37 cellular contexts compared by ENCODE assay signal in the genomic region with DNA sequence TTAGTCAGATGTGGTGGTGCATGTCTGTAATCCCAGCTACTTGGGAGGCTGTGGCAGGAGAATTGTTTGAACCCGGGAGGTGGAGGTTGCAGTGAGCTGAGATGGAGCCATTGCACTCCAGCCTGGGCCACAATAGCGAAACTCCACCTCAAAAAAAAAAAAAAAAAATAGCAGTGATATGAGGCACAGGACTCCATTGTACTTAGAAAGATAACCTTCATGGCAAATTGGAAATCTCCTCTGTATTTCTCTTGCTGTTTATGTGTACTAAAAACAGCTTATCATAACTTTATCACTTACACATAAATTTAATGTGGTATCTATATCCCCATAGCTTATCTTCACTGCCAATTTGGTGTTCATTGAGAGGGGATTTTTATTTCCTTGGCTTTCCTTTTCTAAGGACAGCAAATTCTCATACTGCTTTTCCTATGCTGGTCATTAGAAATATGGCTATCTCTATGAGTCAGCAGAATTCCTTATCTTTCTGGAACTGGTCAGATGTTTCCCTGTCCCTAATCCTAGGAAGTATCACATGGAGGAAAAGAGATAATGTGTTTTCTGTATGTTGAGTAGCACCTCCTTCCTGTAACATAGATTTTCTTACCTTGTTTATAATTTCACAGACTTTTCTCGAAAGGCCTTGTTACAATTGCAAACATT. TPM values are rescaled to one million over a fixed set of nuclear protein-coding genes. Genes with fewer than 3 reads are reported as not detected.
A peak's percentile ranks its signal among the peaks of the same experiment; 100 is the strongest.
DNase-seq lines count a peak whose midpoint lies in the region; ATAC-seq, FAIRE-seq and TF ChIP-seq lines count a peak whose summit lies in the region.
"Had no signal": no experiment of that assay in that cellular context is flagged by ENCODE, and none has a peak within 500 bp of the region (broad histone marks: within the 10 kb centered on the region; RNA-seq: fewer than 3 reads in every experiment).

No MANE protein-coding gene starts in this region.

- peak overlapping the region; percentile 30; the same call in 1 of the 2 replicates for H3K4me2 ChIP-seq in K562 (ENCODE audit: insufficient read depth, low read length)
- H3K4me2 ChIP-seq in osteoblast (ENCODE audit: insufficient read depth, low read length) = no peak overlapping the region
- H3K4me2 ChIP-seq: smooth muscle cell had no signal

- H3K9me3 Mint-ChIP-seq in chondrocyte (ENCODE audit: low read depth) = peaks cover 16% of the 10 kb centered on the region
- peaks cover 12% of the 10 kb centered on the region for H3K9me3 Mint-ChIP-seq in CD8-positive, alpha-beta T cell

- no peaks in the 10 kb centered on the region for H3K9me3 ChIP-seq in K562 (replicated peaks; ENCODE audit: control insufficient read depth, insufficient read depth, low read depth, low read length)
- H3K9me3 ChIP-seq in osteoblast (ENCODE audit: low read depth, low read length) = no peaks in the 10 kb centered on the region
- H3K9me3 ChIP-seq in CD8-positive, alpha-beta T cell (ENCODE audit: low read length) = no peaks in the 10 kb centered on the region
- H3K9me3 ChIP-seq: colonic mucosa, lower lobe of right lung, ovary, thoracic aorta, uterus had no signal

- no peak for TF ChIP-seq POLR2A in K562 (conservative IDR thresholded peaks at IDR 0.05)

- H3K4me3 Mint-ChIP-seq in chondrocyte (ENCODE audit: unreplicated experiment) = no peak overlapping the region
- no peak overlapping the region for H3K4me3 Mint-ChIP-seq in CD8-positive, alpha-beta T cell
- H3K4me3 Mint-ChIP-seq: activated CD4-positive, alpha-beta T cell treated with anti-CD3 and anti-CD28 coated beads, Interleukin-2, amount 10 ng/mL, durations not matched to agents 24 days and 14 days; activated naive CD8-positive, alpha-beta T cell; CD4-positive, CD25-positive, alpha-beta regulatory T cell; stimulated activated naive CD8-positive, alpha-beta T cell treated with anti-CD3 and anti-CD28 coated beads, Interleukin-15, amount 100 ng/mL, for 72 hours had no signal

- TF ChIP-seq CTCF in K562 (IDR thresholded peaks at IDR 0.05 in 2 of 3, conservative IDR thresholded peaks at IDR 0.05 in 1 of 3; ENCODE audit: insufficient read depth in 2 of 3, low read depth in 1 of 3, low read length in 3 of 3) = no peak
- TF ChIP-seq CTCF in osteoblast (IDR thresholded peaks at IDR 0.05; ENCODE audit: extremely low read depth, low read depth, low read length) = no peak
- no peak for TF ChIP-seq CTCF in chondrocyte (IDR thresholded peaks at IDR 0.05)
- no peak for TF ChIP-seq CTCF in CD8-positive, alpha-beta T cell (IDR thresholded peaks at IDR 0.05)

- H3K27ac ChIP-seq in K562 (ENCODE audit: extremely low read depth, low read depth, low read length) (peak overlapping the region; percentile 56), osteoblast (ENCODE audit: low read depth, low read length) (no peak overlapping the region)
- no peak overlapping the region for H3K27ac ChIP-seq in CD8-positive, alpha-beta T cell (ENCODE audit: low read depth, low read length)
- H3K27ac ChIP-seq: colonic mucosa, lower lobe of right lung, ovary, thoracic aorta, uterus had no signal

- no peaks in the 10 kb centered on the region for H3K27me3 Mint-ChIP-seq in chondrocyte (ENCODE audit: low read depth)
- H3K27me3 Mint-ChIP-seq in CD8-positive, alpha-beta T cell (ENCODE audit: low read depth) = no peaks in the 10 kb centered on the region

- DNase-seq in Right ventricle myocardium superior (no peak), Right ventricle myocardium inferior (ENCODE audit: missing footprints) (no peak), K562 (ENCODE audit: extremely low read depth in 1 of 4, low spot score in 3 of 4) (peak in 2 of 4 experiments; percentile 44 to 61), iris pigment epithelial cell (ENCODE audit: low read depth) (peak; percentile 20), osteoblast (ENCODE audit: insufficient read length, low spot score, missing footprints) (no peak), chondrocyte (ENCODE audit: low spot score) (no peak), SKM-1 treated with dmso at 0.1 percent for 144 hours (lab: John Stamatoyannopoulos, UW; ENCODE audit: unreplicated experiment) (no peak)
- no peak for DNase-seq in CD8-positive, alpha-beta T cell
- DNase-seq: activated CD4-positive, alpha-beta T cell treated with anti-CD3 and anti-CD28 coated beads, Interleukin-2, amount 10 ng/mL, durations not matched to agents 24 days and 14 days; activated effector memory CD4-positive, alpha-beta T cell treated with anti-CD3 and anti-CD28 coated beads, Interleukin-2, amount 50 U/mL, for 16 hours; AML-193; aorta; CD4-positive, CD25-positive, alpha-beta regulatory T cell; colonic mucosa; DMS 273 treated with DMSO at 0.1 percent for 48 hours; effector memory CD4-positive, alpha-beta T cell; foreskin melanocyte; KG1; lower lobe of right lung; MG63; NCI-H1105 treated with DMSO at 0.1 percent for 48 hours; NCI-H1930; NCI-H524 treated with DMSO at 0.1 percent for 48 hours; NK-92 treated with Interleukin-12 subunit alpha and Interleukin-12 subunit beta, amount 100 ng/mL, for 24 hours; ovary; PC-3; retina; stimulated activated CD4-positive, alpha-beta T cell treated with anti-CD3 and anti-CD28 coated beads, Interleukin-1b, Interleukin-23, amount 100 ng/mL, for 48 hours; stimulated activated naive CD8-positive, alpha-beta T cell treated with anti-CD3 and anti-CD28 coated beads, Interleukin-15, amount 100 ng/mL, for 72 hours; uterus had no signal

- H4K20me1 ChIP-seq in K562 (replicated peaks; ENCODE audit: control insufficient read depth, insufficient read depth, low read length) = no peaks in the 10 kb centered on the region
- peaks cover 2% of the 10 kb centered on the region for H4K20me1 ChIP-seq in osteoblast (ENCODE audit: insufficient read depth, low read length)

- 27% methylated on average over 2 of the region's 3 CpGs for WGBS in K562 (ENCODE audit: insufficient coverage, low coverage, missing lambda C conversion rate)

- no peaks in the 10 kb centered on the region for H3K36me3 ChIP-seq in K562 (ENCODE audit: control insufficient read depth, insufficient read depth, low read length)
- no peaks in the 10 kb centered on the region for H3K36me3 ChIP-seq in osteoblast (ENCODE audit: insufficient read depth, low read length)
- no peaks in the 10 kb centered on the region for H3K36me3 ChIP-seq in CD8-positive, alpha-beta T cell (ENCODE audit: insufficient read depth, low read length)
- H3K36me3 ChIP-seq: colonic mucosa, lower lobe of right lung, MG63, ovary, thoracic aorta, uterus had no signal

- CTCF ChIA-PET in K562 (lab: Yijun Ruan, JAX; ENCODE audit: low intra/inter-chr PET ratio) = no interaction called here
- CTCF ChIA-PET in CD8-positive, alpha-beta T cell (lab: Charles Lee) = interaction anchor here (1.0 kb wide), 1 partner anchor 11 kb away, joined by 3 read pairs; no protein-coding TSS in a partner anchor

- BruUV-seq in K562 (replicated peaks; lab: Mats Ljungman, UMichigan) = no TSS peak

- H3K9me1 ChIP-seq in K562 (ENCODE audit: control insufficient read depth, insufficient read depth, low read length) = no peaks in the 10 kb centered on the region

- H3K36me3 Mint-ChIP-seq in chondrocyte (ENCODE audit: low read depth) = peaks cover 7% of the 10 kb centered on the region
- no peaks in the 10 kb centered on the region for H3K36me3 Mint-ChIP-seq in CD8-positive, alpha-beta T cell
- H3K36me3 Mint-ChIP-seq: activated naive CD8-positive, alpha-beta T cell; CD4-positive, CD25-positive, alpha-beta regulatory T cell had no signal

- H2AFZ ChIP-seq in K562 (ENCODE audit: low read depth, low read length) (peak overlapping the region; percentile 65), osteoblast (ENCODE audit: low read length) (peak overlapping the region; percentile 3)

- TF ChIP-seq EP300 in K562 (IDR thresholded peaks at IDR 0.05; ENCODE audit: low read length) = peak; percentile 91

- no peaks in the 10 kb centered on the region for H3K79me2 ChIP-seq in K562 (ENCODE audit: control insufficient read depth, insufficient read depth, low read length)
- no peaks in the 10 kb centered on the region for H3K79me2 ChIP-seq in osteoblast (ENCODE audit: insufficient read depth, low read length)

- intact Hi-C loops in Right ventricle myocardium superior (cut with DNase I) (no loop called here), Right ventricle myocardium inferior (cut with DNase I) (no loop called here), K562 (cut with micrococcal nuclease) (no loop called here)
- intact Hi-C loops in CD8-positive, alpha-beta T cell (cut with DNase I, micrococcal nuclease) = no loop called here

- H3K27me3 ChIP-seq in K562 (ENCODE audit: control insufficient read depth in 2 of 2, insufficient read depth in 2 of 2, low read length in 2 of 2) (no peaks in the 10 kb centered on the region), osteoblast (ENCODE audit: insufficient read depth, low read length) (no peaks in the 10 kb centered on the region)
- H3K27me3 ChIP-seq in CD8-positive, alpha-beta T cell (ENCODE audit: insufficient read depth, low read length) = no peaks in the 10 kb centered on the region
- H3K27me3 ChIP-seq: colonic mucosa, MG63, ovary, uterus had no signal

- H3K4me3 ChIP-seq in K562 = no peak overlapping the region
- no peak overlapping the region for H3K4me3 ChIP-seq in osteoblast (ENCODE audit: insufficient read depth, low read length)
- no peak overlapping the region for H3K4me3 ChIP-seq in CD8-positive, alpha-beta T cell (ENCODE audit: low read depth, low read length)
- H3K4me3 ChIP-seq: colonic mucosa, GM12878, lower lobe of right lung, MG63, ovary, smooth muscle cell, thoracic aorta, uterus had no signal

- ATAC-seq in Right ventricle myocardium superior (ENCODE audit: poor library complexity) (peak; percentile 38), Right ventricle myocardium inferior (no peak), K562 (peak; percentile 68)
- no peak for ATAC-seq in CD8-positive, alpha-beta T cell
- ATAC-seq: esophagus mucosa; GM12878; lower lobe of right lung; PC-3; stimulated activated naive CD8-positive, alpha-beta T cell treated with anti-CD3 and anti-CD28 coated beads, Interleukin-15, amount 100 ng/mL, for 72 hours had no signal

- FAIRE-seq in K562 (lab: Jason Lieb, UNC) = peak; percentile 37
- FAIRE-seq: A204.1, bronchial epithelial cell, GM12878 had no signal

- H3K4me1 ChIP-seq in K562 (replicated peaks in 1 of 2; ENCODE audit: control insufficient read depth in 2 of 2, insufficient read depth in 2 of 2, low read length in 2 of 2) (peaks cover 4 to 6% of the 10 kb centered on the region in 2 experiments; a peak in 3 of 5 replicates), osteoblast (ENCODE audit: insufficient read depth, low read length) (no peaks in the 10 kb centered on the region)
- H3K4me1 ChIP-seq in CD8-positive, alpha-beta T cell (ENCODE audit: insufficient read depth, low read length) = no peaks in the 10 kb centered on the region
- H3K4me1 ChIP-seq: colonic mucosa, lower lobe of right lung, uterus had no signal

- in situ Hi-C loops in K562 (cut with MboI) = no loop called here

- H3K9ac ChIP-seq in K562 (ENCODE audit: insufficient read depth in 1 of 2, low read depth in 2 of 2, low read length in 2 of 2) = no peak overlapping the region

- POLR2A ChIA-PET in K562 (lab: Yijun Ruan, JAX) = interaction anchor here (0.6 kb wide), 1 partner anchor 90 kb away, joined by 4 read pairs; no protein-coding TSS in a partner anchor
- POLR2A ChIA-PET in CD8-positive, alpha-beta T cell (lab: Charles Lee) = no interaction called here

- TF ChIP-seq RAD21 in K562 (CRISPR knock-in tag; conservative IDR thresholded peaks at IDR 0.05 in 1 of 2, IDR thresholded peaks at IDR 0.05 in 1 of 2) = no peak

- H3K4me1 Mint-ChIP-seq in chondrocyte (ENCODE audit: low read depth) = peaks cover under 1% of the 10 kb centered on the region
- no peaks in the 10 kb centered on the region for H3K4me1 Mint-ChIP-seq in CD8-positive, alpha-beta T cell (ENCODE audit: low read depth)
- H3K4me1 Mint-ChIP-seq: CD4-positive, CD25-positive, alpha-beta regulatory T cell had no signal

- no peak overlapping the region for H3K27ac Mint-ChIP-seq in chondrocyte (ENCODE audit: unreplicated experiment)
- H3K27ac Mint-ChIP-seq in CD8-positive, alpha-beta T cell = no peak overlapping the region
- H3K27ac Mint-ChIP-seq: activated CD4-positive, alpha-beta T cell treated with anti-CD3 and anti-CD28 coated beads, Interleukin-2, amount 10 ng/mL, durations not matched to agents 24 days and 14 days; activated naive CD8-positive, alpha-beta T cell; CD4-positive, CD25-positive, alpha-beta regulatory T cell; stimulated activated naive CD8-positive, alpha-beta T cell treated with anti-CD3 and anti-CD28 coated beads, Interleukin-15, amount 100 ng/mL, for 72 hours had no signal

RNA-seq across cellular contexts. Expression of gene ZEB1, which starts 40.6 kb away (rescaled TPM):
- 83.7 TPM for total RNA-seq in Right ventricle myocardium superior
- 75.5 TPM for total RNA-seq in Right ventricle myocardium inferior
- total RNA-seq in K562 (2011; cell fraction: chromatin; rRNA removed; ENCODE audit: low replicate concordance) = 5.3 and 22.2 TPM in 2 replicates
- total RNA-seq in K562 (2011; cell fraction: nucleolus; rRNA removed) = 2.7 and 6.1 TPM in 2 replicates
- 10.0 and 20.7 TPM in 2 replicates for total RNA-seq in K562 (2011; cell fraction: nucleoplasm; rRNA removed)
- total RNA-seq in K562 (2014; rRNA removed) = 3.3 and 3.8 TPM in 2 replicates
- total RNA-seq in K562 (2014; rRNA removed; fragmentation: Illumina TruSeq; extraction: Trizol) = 8.4 and 10.3 TPM in 2 replicates
- 6.6 and 7.8 TPM in 2 replicates for total RNA-seq in K562 (2015; rRNA removed; fragmentation: Illumina TruSeq; extraction: Trizol)
- 6.6 and 7.0 TPM in 2 replicates for total RNA-seq in K562 (2021)
- polyA plus RNA-seq in K562 (2011; rRNA removed) = 4.3 and 4.9 TPM in 2 replicates
- 0.69 and 1.5 TPM in 2 replicates for polyA plus RNA-seq in K562 (2011; cell fraction: cytosol; rRNA removed)
- 4.0 and 4.4 TPM in 2 replicates for polyA plus RNA-seq in K562 (2011; cell fraction: nucleus; rRNA removed)
- polyA plus RNA-seq in K562 (2012) = 3.2 and 4.1 TPM in 2 replicates
- polyA plus RNA-seq in K562 (2014; fragmentation: Illumina TruSeq; extraction: Trizol) = 4.9 and 5.7 TPM in 2 replicates
- polyA plus RNA-seq in K562 (2014; fragmentation: Nextera tagmentation; extraction: Ambion mirVana) = 1 to 10 TPM; 3.4 to 4.6 TPM
- polyA plus RNA-seq in K562 (2014; rRNA removed) = 2.1 and 2.9 TPM in 2 replicates
- 24.4 and 33.0 TPM in 2 replicates for polyA minus RNA-seq in K562 (2011; rRNA and poly(A)+ RNA removed)
- polyA minus RNA-seq in K562 (2011; cell fraction: cytosol; rRNA and poly(A)+ RNA removed) = 3.7 and 8.3 TPM in 2 replicates
- 8.9 and 24.9 TPM in 2 replicates for polyA minus RNA-seq in K562 (2011; cell fraction: nucleus; rRNA and poly(A)+ RNA removed)
- 53.6 and 56.1 TPM in 2 replicates for total RNA-seq in osteoblast
- total RNA-seq in chondrocyte = 63.1 to 99.0 TPM (median 63.3 TPM) in 3 replicates
- total RNA-seq in CD8-positive, alpha-beta T cell = 100 to 1,000 TPM; 145 to 153 TPM

Comparison
In these comparisons a context has a peak if more than half of its experiments do, and no peak if none do; other contexts are left out.
1. ATAC-seq: peak in Right ventricle myocardium superior (single experiment) and K562 (single experiment); none in Right ventricle myocardium inferior (single experiment) and CD8-positive, alpha-beta T cell (single experiment).